In genomic region chr11:116787436-116787785, GRCh38 we compare ENCODE assay signal across 8 cellular contexts. TPM values are rescaled to one million over a fixed set of nuclear protein-coding genes. Genes with fewer than 3 reads are reported as not detected.
A peak's percentile ranks its signal among the peaks of the same experiment; 100 is the strongest.
DNase-seq lines count a peak whose midpoint lies in the region; ATAC-seq, FAIRE-seq and TF ChIP-seq lines count a peak whose summit lies in the region.

No MANE protein-coding gene starts in this region.

- H3K4me1 ChIP-seq in mucosa of stomach (ENCODE audit: control insufficient read depth, insufficient read depth, low read length), result peaks cover 35% of the 10 kb centered on the region

- H3K36me3 Mint-ChIP-seq in Calu3 (ENCODE audit: insufficient read depth, unreplicated experiment), result peaks cover 39% of the 10 kb centered on the region

- no peaks in the 10 kb centered on the region for H3K9me3 Mint-ChIP-seq in Calu3 (ENCODE audit: low read depth, unreplicated experiment)

- DNase-seq in Calu3 (no peak), bronchial epithelial cell (ENCODE audit: low read depth) (peak; percentile 10), HEK293T (ENCODE audit: extremely low spot score) (no peak), OCI-M1 (lab: John Stamatoyannopoulos, UW) (no peak), midbrain (lab: John Stamatoyannopoulos, UW) (no peak)

- no peak overlapping the region for H3K27ac Mint-ChIP-seq in Calu3 (ENCODE audit: unreplicated experiment)

- no TSS peak for BruUV-seq in Calu3 (replicated peaks; lab: Mats Ljungman, UMichigan)

- ATAC-seq in HG03521 (IDR thresholded peaks at IDR 0.05; ENCODE audit: unreplicated experiment), result peak; percentile 10
- no peak for ATAC-seq in GM18861 (IDR thresholded peaks at IDR 0.05; ENCODE audit: unreplicated experiment)

- H3K4me1 Mint-ChIP-seq in Calu3 (ENCODE audit: low read depth, unreplicated experiment), result peaks cover 17% of the 10 kb centered on the region

- TF ChIP-seq CTCF in Calu3 (IDR thresholded peaks at IDR 0.05; ENCODE audit: unreplicated experiment) (no peak), bronchial epithelial cell (IDR thresholded peaks at IDR 0.05; ENCODE audit: insufficient read depth, low read length, severe bottlenecking) (no peak)

- H3K9ac ChIP-seq in mucosa of stomach (ENCODE audit: low read length), result peak overlapping the region; percentile 92

- no peaks in the 10 kb centered on the region for H3K9me3 ChIP-seq in mucosa of stomach (ENCODE audit: control insufficient read depth, low read length)

- intact Hi-C loops in Calu3 (cut with micrococcal nuclease; ENCODE audit: unreplicated experiment), result no loop called here

- H3K4me3 Mint-ChIP-seq in Calu3 (ENCODE audit: low read depth, unreplicated experiment), result peak overlapping the region; percentile 90

- H3K27me3 ChIP-seq in bronchial epithelial cell (ENCODE audit: control insufficient read depth, insufficient read depth, low read length) (no peaks in the 10 kb centered on the region), mucosa of stomach (ENCODE audit: control insufficient read depth, insufficient read depth, low read length) (no peaks in the 10 kb centered on the region)

- H3K36me3 ChIP-seq in bronchial epithelial cell (ENCODE audit: control insufficient read depth, insufficient read depth, low read length) (peaks cover 21% of the 10 kb centered on the region), mucosa of stomach (ENCODE audit: control insufficient read depth, insufficient read depth, low read length) (peaks cover 7% of the 10 kb centered on the region)

- POLR2A ChIA-PET in HEK293T (lab: Yijun Ruan, JAX), result interaction anchor here (1.0 to 3.4 kb wide), 9 partner anchors 8 to 356 kb away, joined by 3 to 24 read pairs (median 6); partner anchors contain the start of genes BUD13, PAFAH1B2 and SIK3

- CTCF ChIA-PET in Calu3 (lab: Charles Lee) (interaction anchor here (0.9 to 1.7 kb wide), 3 partner anchors 11 to 319 kb away, joined by 3 to 10 read pairs (median 3); no protein-coding TSS in a partner anchor), HEK293T (lab: Yijun Ruan, JAX) (interaction anchor here (1.3 kb wide), 1 partner anchor 386 kb away, joined by 4 read pairs; no protein-coding TSS in a partner anchor)

- FAIRE-seq in bronchial epithelial cell (lab: Jason Lieb, UNC), result no peak

- H3K27me3 Mint-ChIP-seq in Calu3 (ENCODE audit: unreplicated experiment), result no peaks in the 10 kb centered on the region

- H3K4me3 ChIP-seq in bronchial epithelial cell (ENCODE audit: low read depth, low read length), result peak overlapping the region; percentile 86
- peak overlapping the region; percentile 88 for H3K4me3 ChIP-seq in mucosa of stomach (ENCODE audit: low read length)

TF ChIP-seq in HEK293T, 16 proteins besides CTCF, POLR2A, EP300 and RAD21:
- TF ChIP-seq SUZ12 (IDR thresholded peaks at IDR 0.05) (no peak), TARDBP (IDR thresholded peaks at IDR 0.05) (no peak), CTBP1 (IDR thresholded peaks at IDR 0.05; ENCODE audit: borderline replicate concordance) (no peak), ZNF384 (IDR thresholded peaks at IDR 0.05) (no peak), FOXA1 (IDR thresholded peaks at IDR 0.05) (no peak)
TF ChIP-seq in HEK293T: peak in this region for 0.

RNA-seq across cellular contexts. Expression of gene ZPR1, which starts 0.4 kb away (rescaled TPM):
- total RNA-seq in Calu3 (2022) (34.5 and 41.5 TPM in 2 replicates), bronchial epithelial cell (50.1 and 74.2 TPM in 2 replicates)

RNA-seq across cellular contexts. Expression of gene APOA5, which starts 4.3 kb away (rescaled TPM):
- total RNA-seq in Calu3 (2022) (not detected in 2 replicates), bronchial epithelial cell (not detected in 2 replicates)

RNA-seq across cellular contexts. Expression of gene BUD13, which starts 14.6 kb away (rescaled TPM):
- 10.4 and 10.9 TPM in 2 replicates for total RNA-seq in Calu3 (2022)
- total RNA-seq in bronchial epithelial cell, result 12.4 and 14.2 TPM in 2 replicates

RNA-seq across cellular contexts. Expression of gene APOA4, which starts 35.7 kb away (rescaled TPM):
- not detected in 2 replicates for total RNA-seq in Calu3 (2022)
- total RNA-seq in bronchial epithelial cell, result not detected in 2 replicates

RNA-seq across cellular contexts. Expression of gene APOC3, which starts 42.3 kb away (rescaled TPM):
- not detected in 2 replicates for total RNA-seq in Calu3 (2022)
- total RNA-seq in bronchial epithelial cell, result not detected in 2 replicates
